Comparison of ENCODE assay signal across 2 cellular contexts in genomic region chr2:120149406-120149805, GRCh38.
TF ChIP-seq lines count a peak whose summit lies in the region.

No MANE protein-coding gene starts in this region.

TF ChIP-seq in SK-N-SH treated with all-trans-retinoic acid at 6 μM for 48 hours, 23 proteins besides CTCF, POLR2A, EP300 and RAD21 (continued from another document):
- TF ChIP-seq, protein P1, sequence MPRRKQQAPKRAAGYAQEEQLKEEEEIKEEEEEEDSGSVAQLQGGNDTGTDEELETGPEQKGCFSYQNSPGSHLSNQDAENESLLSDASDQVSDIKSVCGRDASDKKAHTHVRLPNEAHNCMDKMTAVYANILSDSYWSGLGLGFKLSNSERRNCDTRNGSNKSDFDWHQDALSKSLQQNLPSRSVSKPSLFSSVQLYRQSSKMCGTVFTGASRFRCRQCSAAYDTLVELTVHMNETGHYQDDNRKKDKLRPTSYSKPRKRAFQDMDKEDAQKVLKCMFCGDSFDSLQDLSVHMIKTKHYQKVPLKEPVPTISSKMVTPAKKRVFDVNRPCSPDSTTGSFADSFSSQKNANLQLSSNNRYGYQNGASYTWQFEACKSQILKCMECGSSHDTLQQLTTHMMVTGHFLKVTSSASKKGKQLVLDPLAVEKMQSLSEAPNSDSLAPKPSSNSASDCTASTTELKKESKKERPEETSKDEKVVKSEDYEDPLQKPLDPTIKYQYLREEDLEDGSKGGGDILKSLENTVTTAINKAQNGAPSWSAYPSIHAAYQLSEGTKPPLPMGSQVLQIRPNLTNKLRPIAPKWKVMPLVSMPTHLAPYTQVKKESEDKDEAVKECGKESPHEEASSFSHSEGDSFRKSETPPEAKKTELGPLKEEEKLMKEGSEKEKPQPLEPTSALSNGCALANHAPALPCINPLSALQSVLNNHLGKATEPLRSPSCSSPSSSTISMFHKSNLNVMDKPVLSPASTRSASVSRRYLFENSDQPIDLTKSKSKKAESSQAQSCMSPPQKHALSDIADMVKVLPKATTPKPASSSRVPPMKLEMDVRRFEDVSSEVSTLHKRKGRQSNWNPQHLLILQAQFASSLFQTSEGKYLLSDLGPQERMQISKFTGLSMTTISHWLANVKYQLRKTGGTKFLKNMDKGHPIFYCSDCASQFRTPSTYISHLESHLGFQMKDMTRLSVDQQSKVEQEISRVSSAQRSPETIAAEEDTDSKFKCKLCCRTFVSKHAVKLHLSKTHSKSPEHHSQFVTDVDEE (CRISPR knock-in tag; IDR thresholded peaks at IDR 0.05) = no peak
- TF ChIP-seq ZNF565 (CRISPR knock-in tag; conservative IDR thresholded peaks at IDR 0.05; ENCODE audit: low read depth) = no peak

TF ChIP-seq in SK-N-SH, 30 proteins besides CTCF, POLR2A, EP300 and RAD21 (continued from another document):
- TF ChIP-seq, protein P2, sequence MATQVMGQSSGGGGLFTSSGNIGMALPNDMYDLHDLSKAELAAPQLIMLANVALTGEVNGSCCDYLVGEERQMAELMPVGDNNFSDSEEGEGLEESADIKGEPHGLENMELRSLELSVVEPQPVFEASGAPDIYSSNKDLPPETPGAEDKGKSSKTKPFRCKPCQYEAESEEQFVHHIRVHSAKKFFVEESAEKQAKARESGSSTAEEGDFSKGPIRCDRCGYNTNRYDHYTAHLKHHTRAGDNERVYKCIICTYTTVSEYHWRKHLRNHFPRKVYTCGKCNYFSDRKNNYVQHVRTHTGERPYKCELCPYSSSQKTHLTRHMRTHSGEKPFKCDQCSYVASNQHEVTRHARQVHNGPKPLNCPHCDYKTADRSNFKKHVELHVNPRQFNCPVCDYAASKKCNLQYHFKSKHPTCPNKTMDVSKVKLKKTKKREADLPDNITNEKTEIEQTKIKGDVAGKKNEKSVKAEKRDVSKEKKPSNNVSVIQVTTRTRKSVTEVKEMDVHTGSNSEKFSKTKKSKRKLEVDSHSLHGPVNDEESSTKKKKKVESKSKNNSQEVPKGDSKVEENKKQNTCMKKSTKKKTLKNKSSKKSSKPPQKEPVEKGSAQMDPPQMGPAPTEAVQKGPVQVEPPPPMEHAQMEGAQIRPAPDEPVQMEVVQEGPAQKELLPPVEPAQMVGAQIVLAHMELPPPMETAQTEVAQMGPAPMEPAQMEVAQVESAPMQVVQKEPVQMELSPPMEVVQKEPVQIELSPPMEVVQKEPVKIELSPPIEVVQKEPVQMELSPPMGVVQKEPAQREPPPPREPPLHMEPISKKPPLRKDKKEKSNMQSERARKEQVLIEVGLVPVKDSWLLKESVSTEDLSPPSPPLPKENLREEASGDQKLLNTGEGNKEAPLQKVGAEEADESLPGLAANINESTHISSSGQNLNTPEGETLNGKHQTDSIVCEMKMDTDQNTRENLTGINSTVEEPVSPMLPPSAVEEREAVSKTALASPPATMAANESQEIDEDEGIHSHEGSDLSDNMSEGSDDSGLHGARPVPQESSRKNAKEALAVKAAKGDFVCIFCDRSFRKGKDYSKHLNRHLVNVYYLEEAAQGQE (IDR thresholded peaks at IDR 0.05; ENCODE audit: low read depth, low read length) = no peak
- TF ChIP-seq FOXM1 (IDR thresholded peaks at IDR 0.05; ENCODE audit: low read depth) (no peak), CHD2 (IDR thresholded peaks at IDR 0.05; ENCODE audit: low read length, partially characterized antibody) (no peak), GATA2 (CRISPR knock-in tag; IDR thresholded peaks at IDR 0.05) (no peak), YY1 (IDR thresholded peaks at IDR 0.05; ENCODE audit: low read depth) (no peak), RFX5 (IDR thresholded peaks at IDR 0.05; ENCODE audit: low read length) (no peak), EZH2phosphoT487 (IDR thresholded peaks at IDR 0.05; ENCODE audit: borderline replicate concordance, low read depth) (no peak), FOSL2 (IDR thresholded peaks at IDR 0.05; ENCODE audit: borderline replicate concordance, low read depth) (no peak), JUND (IDR thresholded peaks at IDR 0.05) (no peak)
- TF ChIP-seq, protein P3, sequence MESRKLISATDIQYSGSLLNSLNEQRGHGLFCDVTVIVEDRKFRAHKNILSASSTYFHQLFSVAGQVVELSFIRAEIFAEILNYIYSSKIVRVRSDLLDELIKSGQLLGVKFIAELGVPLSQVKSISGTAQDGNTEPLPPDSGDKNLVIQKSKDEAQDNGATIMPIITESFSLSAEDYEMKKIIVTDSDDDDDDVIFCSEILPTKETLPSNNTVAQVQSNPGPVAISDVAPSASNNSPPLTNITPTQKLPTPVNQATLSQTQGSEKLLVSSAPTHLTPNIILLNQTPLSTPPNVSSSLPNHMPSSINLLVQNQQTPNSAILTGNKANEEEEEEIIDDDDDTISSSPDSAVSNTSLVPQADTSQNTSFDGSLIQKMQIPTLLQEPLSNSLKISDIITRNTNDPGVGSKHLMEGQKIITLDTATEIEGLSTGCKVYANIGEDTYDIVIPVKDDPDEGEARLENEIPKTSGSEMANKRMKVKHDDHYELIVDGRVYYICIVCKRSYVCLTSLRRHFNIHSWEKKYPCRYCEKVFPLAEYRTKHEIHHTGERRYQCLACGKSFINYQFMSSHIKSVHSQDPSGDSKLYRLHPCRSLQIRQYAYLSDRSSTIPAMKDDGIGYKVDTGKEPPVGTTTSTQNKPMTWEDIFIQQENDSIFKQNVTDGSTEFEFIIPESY (IDR thresholded peaks at IDR 0.05; ENCODE audit: borderline replicate concordance, low read depth) = no peak
